11 cellular contexts compared by ENCODE assay signal in the genomic region with DNA sequence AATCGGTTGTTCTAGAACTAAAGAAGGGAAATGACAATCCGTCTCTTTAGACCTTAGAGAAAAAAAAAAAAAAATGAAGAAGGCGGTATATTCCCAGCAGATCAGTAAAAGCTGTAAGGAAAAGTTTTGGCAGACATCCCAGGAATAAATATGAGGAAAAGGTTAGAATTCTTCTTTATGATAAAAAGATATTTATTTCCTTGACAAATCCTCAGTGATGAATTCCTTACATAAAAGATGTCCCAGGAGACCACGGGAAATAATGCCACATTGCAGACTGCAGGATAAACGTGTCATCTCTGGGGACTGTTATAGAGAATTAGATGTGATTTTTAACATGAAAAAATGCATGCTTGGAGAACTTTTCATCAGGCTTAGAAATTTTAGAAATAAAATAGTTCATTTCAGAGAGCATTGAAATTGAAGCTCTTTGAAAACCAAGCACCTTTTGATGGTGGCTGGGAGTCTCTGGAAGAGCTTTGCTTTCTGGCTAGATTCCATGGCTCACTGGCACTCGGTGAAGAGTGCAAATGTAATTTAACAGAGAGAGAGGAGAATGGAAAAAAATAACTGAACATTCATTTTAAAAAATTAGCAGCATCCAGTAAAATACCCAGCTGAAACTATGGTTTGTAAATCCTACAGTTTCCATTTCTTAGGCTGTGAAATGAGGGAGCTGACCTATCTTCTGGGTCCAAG.
DNase-seq lines count a peak whose midpoint lies in the region; ATAC-seq, FAIRE-seq and TF ChIP-seq lines count a peak whose summit lies in the region.
"Had no signal": no experiment of that assay in that cellular context is flagged by ENCODE, and none has a peak within 500 bp of the region (broad histone marks: within the 10 kb centered on the region; RNA-seq: fewer than 3 reads in every experiment).

No MANE protein-coding gene starts in this region.

- peaks cover 36% of the 10 kb centered on the region for H3K36me3 ChIP-seq in astrocyte (ENCODE audit: insufficient read depth, low read length)
- H3K36me3 ChIP-seq in hepatocyte (replicated peaks; ENCODE audit: insufficient read depth, low read depth): no peaks in the 10 kb centered on the region
- H3K36me3 ChIP-seq in effector memory CD4-positive, alpha-beta T cell (ENCODE audit: control insufficient read depth, insufficient read depth, low read length): no peaks in the 10 kb centered on the region

- no peak for ATAC-seq in GM18517 (IDR thresholded peaks at IDR 0.05; ENCODE audit: unreplicated experiment)

- 51% methylated on average over 6 of the region's 6 CpGs for WGBS in hepatocyte (ENCODE audit: low lambda C conversion rate, missing lambda C conversion rate)

- TF ChIP-seq CTCF in astrocyte (IDR thresholded peaks at IDR 0.05; ENCODE audit: insufficient read depth, low read depth, low read length) (no peak), hepatocyte (IDR thresholded peaks at IDR 0.05; ENCODE audit: poor library complexity) (no peak)

- no peak overlapping the region for H3K4me3 Mint-ChIP-seq in astrocyte (ENCODE audit: unreplicated experiment)

- H3K27ac Mint-ChIP-seq in astrocyte (ENCODE audit: unreplicated experiment): peak overlapping the region; percentile 35

- H3K79me2 ChIP-seq in astrocyte (ENCODE audit: insufficient read depth, low read length): peaks cover 56% of the 10 kb centered on the region
- no peaks in the 10 kb centered on the region for H3K79me2 ChIP-seq in hepatocyte

- H3K36me3 Mint-ChIP-seq in astrocyte (ENCODE audit: low read depth, unreplicated experiment): peaks cover 30% of the 10 kb centered on the region

- peaks cover 7% of the 10 kb centered on the region for H3K4me1 Mint-ChIP-seq in astrocyte (ENCODE audit: low read depth, unreplicated experiment)

- peaks cover 13% of the 10 kb centered on the region for H4K20me1 ChIP-seq in astrocyte (ENCODE audit: insufficient read depth, low read length)
- no peaks in the 10 kb centered on the region for H4K20me1 ChIP-seq in hepatocyte (ENCODE audit: insufficient read depth, poor library complexity, severe bottlenecking)

- peak overlapping the region; percentile 59 for H3K9ac ChIP-seq in astrocyte (ENCODE audit: low read length)

- H3K9me2 ChIP-seq in hepatocyte (replicated peaks; ENCODE audit: insufficient read depth): no peaks in the 10 kb centered on the region

- H3K9me3 ChIP-seq in astrocyte (ENCODE audit: insufficient read depth, low read depth, low read length) (no peaks in the 10 kb centered on the region), hepatocyte (ENCODE audit: low read depth) (no peaks in the 10 kb centered on the region)
- no peaks in the 10 kb centered on the region for H3K9me3 ChIP-seq in effector memory CD4-positive, alpha-beta T cell (ENCODE audit: control insufficient read depth, low read length)

- H3K4me2 ChIP-seq in astrocyte (ENCODE audit: low read length) (peak overlapping the region; percentile 63), hepatocyte (peak overlapping the region; percentile 50)

- H3K27me3 ChIP-seq in astrocyte (ENCODE audit: insufficient read depth, low read length) (no peaks in the 10 kb centered on the region), hepatocyte (no peaks in the 10 kb centered on the region)
- no peaks in the 10 kb centered on the region for H3K27me3 ChIP-seq in effector memory CD4-positive, alpha-beta T cell (replicated peaks; ENCODE audit: control insufficient read depth, insufficient read depth, low read length, poor library complexity, severe bottlenecking)

- H3K9me3 Mint-ChIP-seq in astrocyte (ENCODE audit: unreplicated experiment): no peaks in the 10 kb centered on the region

- FAIRE-seq in astrocyte (lab: Jason Lieb, UNC) (no peak), GM12891 (lab: Jason Lieb, UNC) (no peak)
- FAIRE-seq: frontal cortex had no signal

- DNase-seq in GM04504 (ENCODE audit: low read depth) (peak; percentile 9), astrocyte (ENCODE audit: low read depth) (no peak), hepatocyte (ENCODE audit: low spot score) (no peak), NCI-H1436 treated with DMSO at 0.1 percent for 48 hours (lab: John Stamatoyannopoulos, UW) (no peak), GM12891 (ENCODE audit: insufficient read length, low spot score) (no peak)
- no peak for DNase-seq in effector memory CD4-positive, alpha-beta T cell
- DNase-seq: amniotic stem cell, KG1 had no signal

- TF ChIP-seq POLR2A in GM12891 (IDR thresholded peaks at IDR 0.05; ENCODE audit: low read depth, low read length): no peak

- no peaks in the 10 kb centered on the region for H3K27me3 Mint-ChIP-seq in astrocyte (ENCODE audit: low read depth, unreplicated experiment)

- H3K27ac ChIP-seq in astrocyte (ENCODE audit: low read depth, low read length): peak overlapping the region; percentile 79
- H3K27ac ChIP-seq in hepatocyte: peak overlapping the region; percentile 26
- H3K27ac ChIP-seq in skin epidermis: peak overlapping the region in 13 of 21 experiments; percentile 3 to 76 (median 56)
- no peak overlapping the region for H3K27ac ChIP-seq in effector memory CD4-positive, alpha-beta T cell (ENCODE audit: insufficient read depth, low read length, poor library complexity, severe bottlenecking)

- peaks cover 33% of the 10 kb centered on the region for H3K4me1 ChIP-seq in astrocyte (ENCODE audit: insufficient read depth, low read length)
- H3K4me1 ChIP-seq in hepatocyte (ENCODE audit: insufficient read depth): peaks cover 3% of the 10 kb centered on the region
- no peaks in the 10 kb centered on the region for H3K4me1 ChIP-seq in effector memory CD4-positive, alpha-beta T cell (ENCODE audit: control insufficient read depth, insufficient read depth, low read length, poor library complexity, severe bottlenecking)

- H2AFZ ChIP-seq in astrocyte (ENCODE audit: low read depth, low read length) (no peak overlapping the region), hepatocyte (no peak overlapping the region)

- H3K4me3 ChIP-seq in astrocyte (ENCODE audit: insufficient read depth, low read depth, low read length) (no peak overlapping the region), hepatocyte (no peak overlapping the region), skin epidermis (no peak overlapping the region)
- H3K4me3 ChIP-seq in effector memory CD4-positive, alpha-beta T cell (ENCODE audit: insufficient read depth, low read depth, low read length, poor library complexity, severe bottlenecking): no peak overlapping the region

TF ChIP-seq in GM12891, 5 proteins besides CTCF, POLR2A, EP300 and RAD21:
- TF ChIP-seq POU2F2 (IDR thresholded peaks at IDR 0.05; ENCODE audit: low read depth, low read length): no peak
- no peak for TF ChIP-seq TAF1 (IDR thresholded peaks at IDR 0.05; ENCODE audit: low read depth, low read length)
- no peak for TF ChIP-seq PAX5 (IDR thresholded peaks at IDR 0.05; ENCODE audit: insufficient read depth, low read length, severe bottlenecking)
- no peak for TF ChIP-seq POLR2AphosphoS5 (IDR thresholded peaks at IDR 0.05; ENCODE audit: low read depth, low read length)
- TF ChIP-seq SPI1 (IDR thresholded peaks at IDR 0.05; ENCODE audit: low read depth, low read length): no peak
TF ChIP-seq in GM12891: peak in this region for 0.
